In genomic region chr20:46941404-46941803, GRCh38 we compare ENCODE assay signal across 8 cellular contexts. TPM values are rescaled to one million over a fixed set of nuclear protein-coding genes. Genes with fewer than 3 reads are reported as not detected.
"Had no signal": no experiment of that assay in that cellular context is flagged by ENCODE, and none has a peak within 500 bp of the region (broad histone marks: within the 10 kb centered on the region; RNA-seq: fewer than 3 reads in every experiment).

No MANE protein-coding gene starts in this region.

- H3K4me2 ChIP-seq: KMS-11 had no signal

- H3K27ac ChIP-seq: HL-60, KMS-11 had no signal

- H3K9ac ChIP-seq: KMS-11 had no signal

- ATAC-seq: HepG2 had no signal

- DNase-seq: IMR-90, KBM-7 had no signal

- FAIRE-seq: HepG2, HTR-8/SVneo had no signal

RNA-seq across cellular contexts. Expression of gene EYA2, which starts 46.8 kb away (rescaled TPM):
- total RNA-seq: HepG2, HT-29, HT1080 had no signal
- polyA plus RNA-seq: HepG2 had no signal
